ENCODE assay signal across 1 cellular context in the genomic region with DNA sequence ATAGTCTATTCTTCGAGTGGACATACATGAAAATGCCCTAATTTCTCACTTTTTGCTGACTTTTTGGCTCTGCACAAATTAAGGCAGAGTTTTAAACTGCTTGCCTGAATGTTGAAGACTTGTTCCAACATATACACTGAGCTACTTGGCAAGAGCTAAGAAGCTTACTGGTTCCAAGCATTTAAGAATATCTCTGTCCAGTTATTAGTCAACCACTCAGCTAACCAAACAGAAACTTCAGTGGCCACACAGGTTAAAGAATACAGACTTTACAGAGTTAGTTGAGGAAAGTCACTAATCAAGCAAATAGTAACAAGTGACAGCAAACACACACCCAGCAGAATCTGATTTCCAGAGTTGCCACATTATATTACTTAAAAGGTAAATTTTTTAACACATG.
TF ChIP-seq lines count a peak whose summit lies in the region.

No MANE protein-coding gene starts in this region.

TF ChIP-seq in GM12878, 131 proteins besides CTCF, POLR2A, EP300 and RAD21 (continued from another document):
- TF ChIP-seq, protein P1, sequence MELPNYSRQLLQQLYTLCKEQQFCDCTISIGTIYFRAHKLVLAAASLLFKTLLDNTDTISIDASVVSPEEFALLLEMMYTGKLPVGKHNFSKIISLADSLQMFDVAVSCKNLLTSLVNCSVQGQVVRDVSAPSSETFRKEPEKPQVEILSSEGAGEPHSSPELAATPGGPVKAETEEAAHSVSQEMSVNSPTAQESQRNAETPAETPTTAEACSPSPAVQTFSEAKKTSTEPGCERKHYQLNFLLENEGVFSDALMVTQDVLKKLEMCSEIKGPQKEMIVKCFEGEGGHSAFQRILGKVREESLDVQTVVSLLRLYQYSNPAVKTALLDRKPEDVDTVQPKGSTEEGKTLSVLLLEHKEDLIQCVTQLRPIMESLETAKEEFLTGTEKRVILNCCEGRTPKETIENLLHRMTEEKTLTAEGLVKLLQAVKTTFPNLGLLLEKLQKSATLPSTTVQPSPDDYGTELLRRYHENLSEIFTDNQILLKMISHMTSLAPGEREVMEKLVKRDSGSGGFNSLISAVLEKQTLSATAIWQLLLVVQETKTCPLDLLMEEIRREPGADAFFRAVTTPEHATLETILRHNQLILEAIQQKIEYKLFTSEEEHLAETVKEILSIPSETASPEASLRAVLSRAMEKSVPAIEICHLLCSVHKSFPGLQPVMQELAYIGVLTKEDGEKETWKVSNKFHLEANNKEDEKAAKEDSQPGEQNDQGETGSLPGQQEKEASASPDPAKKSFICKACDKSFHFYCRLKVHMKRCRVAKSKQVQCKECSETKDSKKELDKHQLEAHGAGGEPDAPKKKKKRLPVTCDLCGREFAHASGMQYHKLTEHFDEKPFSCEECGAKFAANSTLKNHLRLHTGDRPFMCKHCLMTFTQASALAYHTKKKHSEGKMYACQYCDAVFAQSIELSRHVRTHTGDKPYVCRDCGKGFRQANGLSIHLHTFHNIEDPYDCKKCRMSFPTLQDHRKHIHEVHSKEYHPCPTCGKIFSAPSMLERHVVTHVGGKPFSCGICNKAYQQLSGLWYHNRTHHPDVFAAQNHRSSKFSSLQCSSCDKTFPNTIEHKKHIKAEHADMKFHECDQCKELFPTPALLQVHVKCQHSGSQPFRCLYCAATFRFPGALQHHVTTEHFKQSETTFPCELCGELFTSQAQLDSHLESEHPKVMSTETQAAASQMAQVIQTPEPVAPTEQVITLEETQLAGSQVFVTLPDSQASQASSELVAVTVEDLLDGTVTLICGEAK (IDR thresholded peaks at IDR 0.05; ENCODE audit: borderline replicate concordance) = no peak
- TF ChIP-seq SIX5 (IDR thresholded peaks at IDR 0.05; ENCODE audit: low read depth, low read length, severe bottlenecking) (no peak), NR2F1 (conservative IDR thresholded peaks at IDR 0.05) (no peak), HDGF (IDR thresholded peaks at IDR 0.05) (no peak), NRF1 (conservative IDR thresholded peaks at IDR 0.05; ENCODE audit: low read depth, low read length) (no peak), DPF2 (IDR thresholded peaks at IDR 0.05) (no peak), KLF5 (IDR thresholded peaks at IDR 0.05; ENCODE audit: partially characterized antibody) (no peak), KAT2A (conservative IDR thresholded peaks at IDR 0.05; ENCODE audit: control insufficient read depth, low read depth, low read length) (no peak)
- TF ChIP-seq, protein P2, sequence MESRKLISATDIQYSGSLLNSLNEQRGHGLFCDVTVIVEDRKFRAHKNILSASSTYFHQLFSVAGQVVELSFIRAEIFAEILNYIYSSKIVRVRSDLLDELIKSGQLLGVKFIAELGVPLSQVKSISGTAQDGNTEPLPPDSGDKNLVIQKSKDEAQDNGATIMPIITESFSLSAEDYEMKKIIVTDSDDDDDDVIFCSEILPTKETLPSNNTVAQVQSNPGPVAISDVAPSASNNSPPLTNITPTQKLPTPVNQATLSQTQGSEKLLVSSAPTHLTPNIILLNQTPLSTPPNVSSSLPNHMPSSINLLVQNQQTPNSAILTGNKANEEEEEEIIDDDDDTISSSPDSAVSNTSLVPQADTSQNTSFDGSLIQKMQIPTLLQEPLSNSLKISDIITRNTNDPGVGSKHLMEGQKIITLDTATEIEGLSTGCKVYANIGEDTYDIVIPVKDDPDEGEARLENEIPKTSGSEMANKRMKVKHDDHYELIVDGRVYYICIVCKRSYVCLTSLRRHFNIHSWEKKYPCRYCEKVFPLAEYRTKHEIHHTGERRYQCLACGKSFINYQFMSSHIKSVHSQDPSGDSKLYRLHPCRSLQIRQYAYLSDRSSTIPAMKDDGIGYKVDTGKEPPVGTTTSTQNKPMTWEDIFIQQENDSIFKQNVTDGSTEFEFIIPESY (IDR thresholded peaks at IDR 0.05) = no peak
- TF ChIP-seq, protein P3, sequence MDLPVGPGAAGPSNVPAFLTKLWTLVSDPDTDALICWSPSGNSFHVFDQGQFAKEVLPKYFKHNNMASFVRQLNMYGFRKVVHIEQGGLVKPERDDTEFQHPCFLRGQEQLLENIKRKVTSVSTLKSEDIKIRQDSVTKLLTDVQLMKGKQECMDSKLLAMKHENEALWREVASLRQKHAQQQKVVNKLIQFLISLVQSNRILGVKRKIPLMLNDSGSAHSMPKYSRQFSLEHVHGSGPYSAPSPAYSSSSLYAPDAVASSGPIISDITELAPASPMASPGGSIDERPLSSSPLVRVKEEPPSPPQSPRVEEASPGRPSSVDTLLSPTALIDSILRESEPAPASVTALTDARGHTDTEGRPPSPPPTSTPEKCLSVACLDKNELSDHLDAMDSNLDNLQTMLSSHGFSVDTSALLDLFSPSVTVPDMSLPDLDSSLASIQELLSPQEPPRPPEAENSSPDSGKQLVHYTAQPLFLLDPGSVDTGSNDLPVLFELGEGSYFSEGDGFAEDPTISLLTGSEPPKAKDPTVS (IDR thresholded peaks at IDR 0.05; ENCODE audit: low read depth, low read length) = no peak
- TF ChIP-seq, protein P4, sequence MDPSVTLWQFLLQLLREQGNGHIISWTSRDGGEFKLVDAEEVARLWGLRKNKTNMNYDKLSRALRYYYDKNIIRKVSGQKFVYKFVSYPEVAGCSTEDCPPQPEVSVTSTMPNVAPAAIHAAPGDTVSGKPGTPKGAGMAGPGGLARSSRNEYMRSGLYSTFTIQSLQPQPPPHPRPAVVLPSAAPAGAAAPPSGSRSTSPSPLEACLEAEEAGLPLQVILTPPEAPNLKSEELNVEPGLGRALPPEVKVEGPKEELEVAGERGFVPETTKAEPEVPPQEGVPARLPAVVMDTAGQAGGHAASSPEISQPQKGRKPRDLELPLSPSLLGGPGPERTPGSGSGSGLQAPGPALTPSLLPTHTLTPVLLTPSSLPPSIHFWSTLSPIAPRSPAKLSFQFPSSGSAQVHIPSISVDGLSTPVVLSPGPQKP (IDR thresholded peaks at IDR 0.05; ENCODE audit: low read depth, low read length) = no peak
- TF ChIP-seq, protein P5, sequence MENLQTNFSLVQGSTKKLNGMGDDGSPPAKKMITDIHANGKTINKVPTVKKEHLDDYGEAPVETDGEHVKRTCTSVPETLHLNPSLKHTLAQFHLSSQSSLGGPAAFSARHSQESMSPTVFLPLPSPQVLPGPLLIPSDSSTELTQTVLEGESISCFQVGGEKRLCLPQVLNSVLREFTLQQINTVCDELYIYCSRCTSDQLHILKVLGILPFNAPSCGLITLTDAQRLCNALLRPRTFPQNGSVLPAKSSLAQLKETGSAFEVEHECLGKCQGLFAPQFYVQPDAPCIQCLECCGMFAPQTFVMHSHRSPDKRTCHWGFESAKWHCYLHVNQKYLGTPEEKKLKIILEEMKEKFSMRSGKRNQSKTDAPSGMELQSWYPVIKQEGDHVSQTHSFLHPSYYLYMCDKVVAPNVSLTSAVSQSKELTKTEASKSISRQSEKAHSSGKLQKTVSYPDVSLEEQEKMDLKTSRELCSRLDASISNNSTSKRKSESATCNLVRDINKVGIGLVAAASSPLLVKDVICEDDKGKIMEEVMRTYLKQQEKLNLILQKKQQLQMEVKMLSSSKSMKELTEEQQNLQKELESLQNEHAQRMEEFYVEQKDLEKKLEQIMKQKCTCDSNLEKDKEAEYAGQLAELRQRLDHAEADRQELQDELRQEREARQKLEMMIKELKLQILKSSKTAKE (IDR thresholded peaks at IDR 0.05; ENCODE audit: low read depth, poor library complexity, severe bottlenecking) = no peak
- TF ChIP-seq, protein P6, sequence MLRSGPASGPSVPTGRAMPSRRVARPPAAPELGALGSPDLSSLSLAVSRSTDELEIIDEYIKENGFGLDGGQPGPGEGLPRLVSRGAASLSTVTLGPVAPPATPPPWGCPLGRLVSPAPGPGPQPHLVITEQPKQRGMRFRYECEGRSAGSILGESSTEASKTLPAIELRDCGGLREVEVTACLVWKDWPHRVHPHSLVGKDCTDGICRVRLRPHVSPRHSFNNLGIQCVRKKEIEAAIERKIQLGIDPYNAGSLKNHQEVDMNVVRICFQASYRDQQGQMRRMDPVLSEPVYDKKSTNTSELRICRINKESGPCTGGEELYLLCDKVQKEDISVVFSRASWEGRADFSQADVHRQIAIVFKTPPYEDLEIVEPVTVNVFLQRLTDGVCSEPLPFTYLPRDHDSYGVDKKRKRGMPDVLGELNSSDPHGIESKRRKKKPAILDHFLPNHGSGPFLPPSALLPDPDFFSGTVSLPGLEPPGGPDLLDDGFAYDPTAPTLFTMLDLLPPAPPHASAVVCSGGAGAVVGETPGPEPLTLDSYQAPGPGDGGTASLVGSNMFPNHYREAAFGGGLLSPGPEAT (IDR thresholded peaks at IDR 0.05; ENCODE audit: low read depth) = no peak
